ENCODE assay signal across 31 cellular contexts in genomic region chr6:69883551-69883950, GRCh38. TPM values are rescaled to one million over a fixed set of nuclear protein-coding genes. Genes with fewer than 3 reads are reported as not detected.
"Had no signal": no experiment of that assay in that cellular context is flagged by ENCODE, and none has a peak within 500 bp of the region (broad histone marks: within the 10 kb centered on the region; RNA-seq: fewer than 3 reads in every experiment).

No MANE protein-coding gene starts in this region.

- H3K4me1 Mint-ChIP-seq: activated naive CD8-positive, alpha-beta T cell treated with anti-CD3 and anti-CD28 coated beads, Interleukin-2, amount 10 ng/mL, durations not matched to agents 7 days and 5 days; neural progenitor cell had no signal

- DNase-seq: activated CD4-positive, alpha-beta T cell treated with anti-CD3 and anti-CD28 coated beads for 48 hours; activated CD4-positive, alpha-beta T cell treated with anti-CD3 and anti-CD28 coated beads, Interleukin-2, amount 50 U/mL, for 48 hours; activated CD8-positive, alpha-beta memory T cell treated with anti-CD3 and anti-CD28 coated beads for 24 hours; activated effector memory CD4-positive, alpha-beta T cell treated with anti-CD3 and anti-CD28 coated beads, Interleukin-2, amount 50 U/mL, for 16 hours; activated naive CD4-positive, alpha-beta T cell treated with anti-CD3 and anti-CD28 coated beads for 36 hours; activated naive CD8-positive, alpha-beta T cell treated with anti-CD3 and anti-CD28 coated beads, Interleukin-2, amount 10 ng/mL, durations not matched to agents 7 days and 5 days; amygdala; central memory CD4-positive, alpha-beta T cell; glutamatergic neuron; islet precursor cell; left cardiac atrium; left ventricle myocardium superior; midbrain; naive thymus-derived CD8-positive, alpha-beta T cell; occipital lobe; spleen; uterus had no signal

- H3K9ac ChIP-seq: neural progenitor cell had no signal

- H3K4me1 ChIP-seq: neural progenitor cell, right atrium auricular region, uterus had no signal

- H3K27ac Mint-ChIP-seq: activated naive CD4-positive, alpha-beta T cell treated with anti-CD3 and anti-CD28 coated beads for 36 hours; activated naive CD8-positive, alpha-beta T cell treated with anti-CD3 and anti-CD28 coated beads, Interleukin-2, amount 10 ng/mL, durations not matched to agents 7 days and 5 days; activated T-helper 1 cell treated with anti-CD3 and anti-CD28 coated beads, Interleukin-12 subunit alpha, Interleukin-12 subunit beta, Interleukin-2, Interleukin-4 antibody, amounts not matched to agents 30 ng/mL and 10 ng/mL and 1 ng/mL, durations not matched to agents 14 hours and 24 hours and 36 hours; neural progenitor cell; type B pancreatic cell had no signal

- H3K27me3 Mint-ChIP-seq: type B pancreatic cell had no signal

- H3K27me3 ChIP-seq: neural progenitor cell, right atrium auricular region, spleen, uterus had no signal

- H3K9me3 Mint-ChIP-seq: activated naive CD4-positive, alpha-beta T cell treated with anti-CD3 and anti-CD28 coated beads for 36 hours; activated naive CD8-positive, alpha-beta T cell treated with anti-CD3 and anti-CD28 coated beads, Interleukin-2, amount 10 ng/mL, durations not matched to agents 7 days and 5 days; activated T-helper 1 cell treated with anti-CD3 and anti-CD28 coated beads, Interleukin-12 subunit alpha, Interleukin-12 subunit beta, Interleukin-2, Interleukin-4 antibody, amounts not matched to agents 30 ng/mL and 10 ng/mL and 1 ng/mL, durations not matched to agents 14 hours and 24 hours and 36 hours; neural progenitor cell; stimulated activated naive CD8-positive, alpha-beta T cell treated with anti-CD3 and anti-CD28 coated beads, Interleukin-15, Interleukin-2, amounts not matched to agents 100 ng/mL and 50 ng/mL, for 24 hours; type B pancreatic cell had no signal

- H3K9me3 ChIP-seq: right atrium auricular region, spleen, thoracic aorta, uterus had no signal

- H2AFZ ChIP-seq: neural progenitor cell had no signal

- H3K4me3 Mint-ChIP-seq: activated naive CD4-positive, alpha-beta T cell treated with anti-CD3 and anti-CD28 coated beads for 36 hours; activated naive CD8-positive, alpha-beta T cell treated with anti-CD3 and anti-CD28 coated beads, Interleukin-2, amount 10 ng/mL, durations not matched to agents 7 days and 5 days; activated T-helper 1 cell treated with anti-CD3 and anti-CD28 coated beads, Interleukin-12 subunit alpha, Interleukin-12 subunit beta, Interleukin-2, Interleukin-4 antibody, amounts not matched to agents 30 ng/mL and 10 ng/mL and 1 ng/mL, durations not matched to agents 14 hours and 24 hours and 36 hours; naive thymus-derived CD8-positive, alpha-beta T cell; neural progenitor cell; stimulated activated naive CD8-positive, alpha-beta T cell treated with anti-CD3 and anti-CD28 coated beads, Interleukin-15, Interleukin-2, amounts not matched to agents 100 ng/mL and 50 ng/mL, for 24 hours; type B pancreatic cell had no signal

- ATAC-seq: activated CD4-positive, CD25-positive, alpha-beta regulatory T cell treated with anti-CD3 and anti-CD28 coated beads, Interleukin-2, amount 50 U/mL, for 24 hours; esophagus mucosa; left cardiac atrium; left ventricle myocardium superior; naive thymus-derived CD8-positive, alpha-beta T cell had no signal

- FAIRE-seq: frontal cortex had no signal

- H3K36me3 ChIP-seq: neural progenitor cell, right atrium auricular region, spleen, thoracic aorta, uterus had no signal

- H3K4me3 ChIP-seq: neural progenitor cell, right atrium auricular region, spleen, thoracic aorta, uterus had no signal

- H3K4me2 ChIP-seq: neural progenitor cell had no signal

- H3K27ac ChIP-seq: neural progenitor cell, right atrium auricular region, thoracic aorta, uterus, VCaP had no signal

RNA-seq across cellular contexts. Expression of gene COL19A1, which starts 17.2 kb away (rescaled TPM):
- total RNA-seq: activated T-helper 1 cell treated with anti-CD3 and anti-CD28 coated beads, Interleukin-12 subunit alpha, Interleukin-12 subunit beta, Interleukin-2, Interleukin-4 antibody, amounts not matched to agents 30 ng/mL and 10 ng/mL and 1 ng/mL, durations not matched to agents 14 hours and 24 hours and 36 hours; lung microvascular endothelial cell; pulmonary artery endothelial cell; subcutaneous adipose tissue; T-helper 1 cell treated with Interleukin-12 subunit alpha and Interleukin-12 subunit beta and Interleukin-4 antibody, amounts not matched to agents 30 ng/mL and 1 ng/mL, for 36 hours had no signal
